ENCODE assay signal across 15 cellular contexts in the genomic region with DNA sequence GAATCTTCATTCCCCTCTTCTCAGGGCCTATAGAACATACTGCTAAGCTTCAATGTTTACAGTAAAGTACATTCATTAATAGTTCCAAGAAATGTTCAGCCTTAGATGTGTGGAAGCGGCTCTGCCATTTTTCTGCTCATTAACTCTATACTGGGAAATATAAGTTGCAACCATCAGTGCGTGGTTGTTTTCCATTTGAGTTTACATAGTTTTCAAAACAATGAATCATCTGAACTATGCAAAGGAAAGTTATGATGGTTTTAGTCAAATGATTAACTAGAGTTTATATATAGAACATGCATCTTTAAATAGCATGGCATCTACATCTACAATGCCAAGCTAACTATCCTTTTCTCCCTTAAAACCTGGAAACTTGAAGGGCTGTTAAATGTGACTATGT. TPM values are rescaled to one million over a fixed set of nuclear protein-coding genes. Genes with fewer than 3 reads are reported as not detected.
DNase-seq lines count a peak whose midpoint lies in the region; ATAC-seq and TF ChIP-seq lines count a peak whose summit lies in the region.
"Had no signal": no experiment of that assay in that cellular context is flagged by ENCODE, and none has a peak within 500 bp of the region (broad histone marks: within the 10 kb centered on the region; RNA-seq: fewer than 3 reads in every experiment).

No MANE protein-coding gene starts in this region.

- peak overlapping the region; percentile 79 to 100 (median 91) for H3K27ac Mint-ChIP-seq in CD4-positive, CD25-positive, alpha-beta regulatory T cell
- peak overlapping the region; percentile 84 for H3K27ac Mint-ChIP-seq in activated naive CD8-positive, alpha-beta T cell treated with anti-CD3 and anti-CD28 coated beads, Interleukin-2, amount 10 ng/mL, durations not matched to agents 7 days and 5 days
- H3K27ac Mint-ChIP-seq in natural killer cell = no peak overlapping the region

- peaks cover 52% of the 10 kb centered on the region for H3K36me3 Mint-ChIP-seq in CD4-positive, CD25-positive, alpha-beta regulatory T cell
- H3K36me3 Mint-ChIP-seq in activated naive CD8-positive, alpha-beta T cell treated with anti-CD3 and anti-CD28 coated beads, Interleukin-2, amount 10 ng/mL, durations not matched to agents 7 days and 5 days = peaks cover 40% of the 10 kb centered on the region
- no peaks in the 10 kb centered on the region for H3K36me3 Mint-ChIP-seq in natural killer cell
- H3K36me3 Mint-ChIP-seq: naive B cell had no signal

- H3K27me3 ChIP-seq in CD4-positive, CD25-positive, alpha-beta regulatory T cell (ENCODE audit: control insufficient read depth, insufficient read depth, low read length) = no peaks in the 10 kb centered on the region
- H3K27me3 ChIP-seq: brain microvascular endothelial cell had no signal

- POLR2A ChIA-PET in activated naive CD8-positive, alpha-beta T cell treated with anti-CD3 and anti-CD28 coated beads, Interleukin-2, amount 10 ng/mL, durations not matched to agents 7 days and 5 days (lab: Charles Lee) = interaction anchor here (0.8 to 3.2 kb wide), 13 partner anchors 11 to 103 kb away, joined by 3 to 17 read pairs (median 3); a partner anchor contains a TSS

- peak overlapping the region; percentile 82 for H3K4me3 ChIP-seq in CD4-positive, CD25-positive, alpha-beta regulatory T cell (ENCODE audit: low read depth, low read length)
- H3K4me3 ChIP-seq: GM23248 had no signal

- no peaks in the 10 kb centered on the region for H3K9me3 ChIP-seq in CD4-positive, CD25-positive, alpha-beta regulatory T cell (ENCODE audit: control insufficient read depth in 2 of 2, low read length in 2 of 2)
- H3K9me3 ChIP-seq: SK-N-SH had no signal

- H3K27ac ChIP-seq in CD4-positive, CD25-positive, alpha-beta regulatory T cell (ENCODE audit: insufficient read depth, low read length, poor library complexity, severe bottlenecking) = peak overlapping the region; percentile 77
- H3K27ac ChIP-seq: brain microvascular endothelial cell, epithelial cell of prostate, GM23248 had no signal

- H3K36me3 ChIP-seq in CD4-positive, CD25-positive, alpha-beta regulatory T cell (ENCODE audit: control insufficient read depth, insufficient read depth, low read length) = peaks cover 52% of the 10 kb centered on the region
- H3K36me3 ChIP-seq: brain microvascular endothelial cell had no signal

- H3K4me1 Mint-ChIP-seq in CD4-positive, CD25-positive, alpha-beta regulatory T cell = peaks cover 52 to 94% (median 80%) of the 10 kb centered on the region in 4 donors
- peaks cover 76% of the 10 kb centered on the region for H3K4me1 Mint-ChIP-seq in activated naive CD8-positive, alpha-beta T cell treated with anti-CD3 and anti-CD28 coated beads, Interleukin-2, amount 10 ng/mL, durations not matched to agents 7 days and 5 days
- peaks cover 0 to 4% of the 10 kb centered on the region in 2 donors for H3K4me1 Mint-ChIP-seq in natural killer cell

- TF ChIP-seq CTCF in natural killer cell (IDR thresholded peaks at IDR 0.05) = no peak

- H3K9me3 Mint-ChIP-seq in CD4-positive, CD25-positive, alpha-beta regulatory T cell = no peaks in the 10 kb centered on the region
- H3K9me3 Mint-ChIP-seq in activated naive CD8-positive, alpha-beta T cell treated with anti-CD3 and anti-CD28 coated beads, Interleukin-2, amount 10 ng/mL, durations not matched to agents 7 days and 5 days = no peaks in the 10 kb centered on the region
- H3K9me3 Mint-ChIP-seq in natural killer cell = no peaks in the 10 kb centered on the region
- H3K9me3 Mint-ChIP-seq: naive B cell had no signal

- no peaks in the 10 kb centered on the region for H3K27me3 Mint-ChIP-seq in CD4-positive, CD25-positive, alpha-beta regulatory T cell
- no peaks in the 10 kb centered on the region for H3K27me3 Mint-ChIP-seq in activated naive CD8-positive, alpha-beta T cell treated with anti-CD3 and anti-CD28 coated beads, Interleukin-2, amount 10 ng/mL, durations not matched to agents 7 days and 5 days
- peaks cover 0 to 7% of the 10 kb centered on the region in 2 donors for H3K27me3 Mint-ChIP-seq in natural killer cell (ENCODE audit: low read depth in 2 of 2)

- H3K4me3 Mint-ChIP-seq in CD4-positive, CD25-positive, alpha-beta regulatory T cell = peak overlapping the region; percentile 45 to 84 (median 80)
- H3K4me3 Mint-ChIP-seq in activated naive CD8-positive, alpha-beta T cell treated with anti-CD3 and anti-CD28 coated beads, Interleukin-2, amount 10 ng/mL, durations not matched to agents 7 days and 5 days = peak overlapping the region; percentile 71
- no peak overlapping the region for H3K4me3 Mint-ChIP-seq in natural killer cell

- peak in 1 of 3 donors; percentile 67 for DNase-seq in CD4-positive, CD25-positive, alpha-beta regulatory T cell
- DNase-seq in activated naive CD8-positive, alpha-beta T cell treated with anti-CD3 and anti-CD28 coated beads, Interleukin-2, amount 10 ng/mL, durations not matched to agents 7 days and 5 days = no peak
- DNase-seq in COLO829 (ENCODE audit: low spot score) = no peak
- DNase-seq in natural killer cell = no peak
- no peak for DNase-seq in iPS-NIHi11 (ENCODE audit: low spot score)
- DNase-seq in HuH-7.5 (ENCODE audit: low spot score) = no peak
- DNase-seq: brain microvascular endothelial cell, GM23248, naive B cell, NCI-H1417, NCI-H82, SK-N-SH had no signal

- intact Hi-C loops in natural killer cell (cut with micrococcal nuclease) = no loop called here

- H3K4me1 ChIP-seq in CD4-positive, CD25-positive, alpha-beta regulatory T cell (ENCODE audit: control insufficient read depth, insufficient read depth, low read length, poor library complexity, severe bottlenecking) = peaks cover 100% of the 10 kb centered on the region

- ATAC-seq in CD4-positive, CD25-positive, alpha-beta regulatory T cell (ENCODE audit: low read depth in 2 of 2) = peak; percentile 36 to 43
- ATAC-seq in GM19025 (IDR thresholded peaks at IDR 0.05; ENCODE audit: low read depth, unreplicated experiment) (peak; percentile 49), HG03095 (IDR thresholded peaks at IDR 0.05; ENCODE audit: unreplicated experiment) (peak; percentile 55), natural killer cell (no peak)
- no peak for ATAC-seq in activated naive CD8-positive, alpha-beta T cell treated with anti-CD3 and anti-CD28 coated beads, Interleukin-2, amount 10 ng/mL, durations not matched to agents 7 days and 5 days (ENCODE audit: low read depth)

RNA-seq across cellular contexts. Expression of a gene that starts 29.6 kb away (rescaled TPM):
- 469 TPM for total RNA-seq in CD4-positive, CD25-positive, alpha-beta regulatory T cell
- 100 to 1,000 TPM; 465 to 627 (median 565) TPM for polyA plus RNA-seq in CD4-positive, CD25-positive, alpha-beta regulatory T cell
- total RNA-seq in activated naive CD8-positive, alpha-beta T cell treated with anti-CD3 and anti-CD28 coated beads, Interleukin-2, amount 10 ng/mL, durations not matched to agents 7 days and 5 days = 100 to 1,000 TPM; 281 to 309 TPM
- total RNA-seq in natural killer cell = 10 to 100 TPM; 18.7 to 39.8 (median 24.5) TPM
- total RNA-seq: GM23248 had no signal

Comparison
In these comparisons a context has a peak if more than half of its experiments do, and no peak if none do; other contexts are left out.
1. ATAC-seq: peak in CD4-positive, CD25-positive, alpha-beta regulatory T cell (2 of 2), GM19025 (single experiment) and HG03095 (single experiment); none in activated naive CD8-positive, alpha-beta T cell treated with anti-CD3 and anti-CD28 coated beads, Interleukin-2, amount 10 ng/mL, durations not matched to agents 7 days and 5 days (single experiment) and natural killer cell (0 of 3).
2. H3K27ac Mint-ChIP-seq: peak in CD4-positive, CD25-positive, alpha-beta regulatory T cell (3 of 3) and activated naive CD8-positive, alpha-beta T cell treated with anti-CD3 and anti-CD28 coated beads, Interleukin-2, amount 10 ng/mL, durations not matched to agents 7 days and 5 days (single experiment); none in natural killer cell (0 of 2).
3. RNA of a gene that starts 29.6 kb away (total RNA-seq): 469 TPM in CD4-positive, CD25-positive, alpha-beta regulatory T cell (single experiment) and 281 to 309 TPM in activated naive CD8-positive, alpha-beta T cell treated with anti-CD3 and anti-CD28 coated beads, Interleukin-2, amount 10 ng/mL, durations not matched to agents 7 days and 5 days; 18.7 to 39.8 TPM in natural killer cell; every median in the first group is over 4 times any median in the second.